Comparison of ENCODE assay signal across 12 cellular contexts in the genomic region with DNA sequence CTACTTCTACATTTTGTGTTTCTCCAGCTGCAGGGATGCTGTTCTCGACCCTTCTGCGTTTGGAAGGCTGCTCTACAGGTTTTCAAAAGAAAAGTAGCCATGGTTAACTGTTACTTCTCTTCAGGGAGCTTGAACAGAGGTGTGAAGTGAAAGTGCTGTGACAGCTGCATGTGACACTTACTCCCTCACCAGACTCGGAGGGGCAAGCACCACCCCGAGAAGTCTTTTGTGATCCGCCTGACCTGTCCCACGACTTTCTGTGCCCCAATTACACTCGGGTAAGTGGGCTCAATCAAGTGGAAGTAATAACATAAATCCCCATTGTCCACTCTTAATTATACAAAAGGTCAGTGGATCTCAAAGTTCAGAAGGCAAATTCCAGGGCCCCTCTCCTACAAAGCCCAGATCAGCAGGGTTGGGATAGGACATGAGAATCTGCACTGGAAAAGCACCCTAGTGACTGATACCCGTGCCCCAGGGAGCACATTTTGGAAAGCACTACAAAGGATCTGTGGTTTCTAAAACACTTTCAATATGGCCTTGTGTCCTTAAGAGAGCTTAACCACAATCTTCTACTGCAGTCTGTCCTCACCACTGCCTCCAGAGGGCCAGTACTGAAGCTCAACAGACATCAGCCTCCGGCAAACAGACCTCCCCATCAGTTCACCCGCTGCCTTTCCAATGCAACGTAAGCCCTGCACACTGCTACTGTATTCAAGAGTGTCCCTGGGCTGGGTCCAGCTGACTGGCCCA. TPM values are rescaled to one million over a fixed set of nuclear protein-coding genes. Genes with fewer than 3 reads are reported as not detected.
DNase-seq lines count a peak whose midpoint lies in the region; ATAC-seq, FAIRE-seq and TF ChIP-seq lines count a peak whose summit lies in the region.
"Had no signal": no experiment of that assay in that cellular context is flagged by ENCODE, and none has a peak within 500 bp of the region (broad histone marks: within the 10 kb centered on the region; RNA-seq: fewer than 3 reads in every experiment).

No MANE protein-coding gene starts in this region.

- BruUV-seq in K562 (replicated peaks; lab: Mats Ljungman, UMichigan), result no TSS peak

- H2BK120ac ChIP-seq in H9 (ENCODE audit: low read depth, low read length, poor library complexity, severe bottlenecking), result no peak overlapping the region

- H3K36me3 Mint-ChIP-seq in neural crest cell (ENCODE audit: low read depth) (peaks cover 52% of the 10 kb centered on the region), H9 (ENCODE audit: insufficient read depth in 1 of 3, low read depth in 3 of 3) (peaks cover 51 to 97% (median 94%) of the 10 kb centered on the region in 3 experiments)

- ATAC-seq in K562, result peak; percentile 25; the same call in 1 of the 3 replicates

- CTCF ChIA-PET in K562 (lab: Yijun Ruan, JAX; ENCODE audit: low intra/inter-chr PET ratio), result no interaction called here

- H3K4me3 ChIP-seq in KMS-11 (IDR thresholded peaks at IDR 0.05; ENCODE audit: insufficient read depth, low read depth, low read length) (no peak overlapping the region), K562 (no peak overlapping the region)
- H3K4me3 ChIP-seq: adrenal gland had no signal

- H3K4me1 Mint-ChIP-seq in neural crest cell, result peaks cover 12% of the 10 kb centered on the region
- no peaks in the 10 kb centered on the region for H3K4me1 Mint-ChIP-seq in H9

- H3K23me2 ChIP-seq in H9 (ENCODE audit: insufficient read length, low read depth, low read length, poor library complexity, severe bottlenecking), result no peaks in the 10 kb centered on the region

- H3K27me3 Mint-ChIP-seq in neural crest cell (ENCODE audit: low read depth), result peaks cover 24% of the 10 kb centered on the region
- no peaks in the 10 kb centered on the region for H3K27me3 Mint-ChIP-seq in H9 (ENCODE audit: low read depth)

- no peaks in the 10 kb centered on the region for H3K9me1 ChIP-seq in K562 (ENCODE audit: control insufficient read depth, insufficient read depth, low read length)

- H2AFZ ChIP-seq in KMS-11 (ENCODE audit: low read depth) (no peak overlapping the region), K562 (ENCODE audit: low read depth, low read length) (no peak overlapping the region), H9 (ENCODE audit: low read length) (no peak overlapping the region)

- WGBS in K562 (ENCODE audit: insufficient coverage, low coverage, missing lambda C conversion rate), result 92% methylated on average over 11 of the region's 11 CpGs
- no CpG with 5 or more reads among the region's 11 CpGs for WGBS in H9 (ENCODE audit: extremely low coverage, insufficient read length, low lambda C conversion rate)

- H4K5ac ChIP-seq in H9 (ENCODE audit: insufficient read length, low read depth, low read length), result no peak overlapping the region

- H3K4me3 Mint-ChIP-seq in neural crest cell (peak overlapping the region; percentile 51), H9 (no peak overlapping the region)
- H3K4me3 Mint-ChIP-seq: nephron had no signal

- H3T11ph ChIP-seq in H9 (ENCODE audit: low read length), result no peak overlapping the region

- H3K9me3 Mint-ChIP-seq in neural crest cell (no peaks in the 10 kb centered on the region), H9 (no peaks in the 10 kb centered on the region)
- H3K9me3 Mint-ChIP-seq: nephron had no signal

- TF ChIP-seq RAD21 in K562 (CRISPR knock-in tag; conservative IDR thresholded peaks at IDR 0.05 in 1 of 2, IDR thresholded peaks at IDR 0.05 in 1 of 2), result no peak

- TF ChIP-seq POLR2A in K562 (conservative IDR thresholded peaks at IDR 0.05), result no peak

- no peak overlapping the region for H2BK12ac ChIP-seq in H9 (ENCODE audit: insufficient read length, low read depth, low read length)

- in situ Hi-C loops in K562 (cut with MboI), result no loop called here

- H3K27ac Mint-ChIP-seq in neural crest cell (ENCODE audit: unreplicated experiment) (peak overlapping the region; percentile 23), H9 (peak overlapping the region in 1 of 3 experiments; percentile 76; a peak in 2 of 7 replicates)
- H3K27ac Mint-ChIP-seq: nephron had no signal

- no peak overlapping the region for H2AK5ac ChIP-seq in H9 (ENCODE audit: insufficient read length, low read length)

- H3K36me3 ChIP-seq in KMS-11 (ENCODE audit: insufficient read depth) (no peaks in the 10 kb centered on the region; the same call in 1 of the 2 replicates), K562 (ENCODE audit: control insufficient read depth, insufficient read depth, low read length) (peaks cover 99% of the 10 kb centered on the region)

- H2BK5ac ChIP-seq in H9 (ENCODE audit: insufficient read length, low read length), result no peak overlapping the region

- no peaks in the 10 kb centered on the region for H3K79me1 ChIP-seq in H9 (ENCODE audit: insufficient read depth, low read depth, low read length, poor library complexity, severe bottlenecking)

- DNase-seq in ELR (ENCODE audit: low read depth), result peak; percentile 54
- no peak for DNase-seq in K562 (ENCODE audit: extremely low read depth in 1 of 4, low spot score in 3 of 4)
- DNase-seq in neural crest cell (ENCODE audit: low read depth, low spot score), result no peak
- no peak for DNase-seq in NCI-H187 (lab: John Stamatoyannopoulos, UW)
- DNase-seq in H9, result no peak
- no peak for DNase-seq in GDM1 (lab: John Stamatoyannopoulos, UW)
- DNase-seq: activated CD4-positive, CD25-positive, alpha-beta regulatory T cell treated with anti-CD3 and anti-CD28 coated beads, Interleukin-2, amount 50 U/mL, for 72 hours; NCI-H2029 treated with DMSO at 0.1 percent for 48 hours had no signal

- H3K4me1 ChIP-seq in KMS-11 (ENCODE audit: low read depth, poor library complexity, severe bottlenecking), result peaks cover 32% of the 10 kb centered on the region
- no peaks in the 10 kb centered on the region for H3K4me1 ChIP-seq in K562 (replicated peaks in 1 of 2; ENCODE audit: control insufficient read depth in 2 of 2, insufficient read depth in 2 of 2, low read length in 2 of 2)
- H3K4me1 ChIP-seq in H9 (ENCODE audit: insufficient read depth, low read length), result no peaks in the 10 kb centered on the region
- H3K4me1 ChIP-seq: adrenal gland had no signal

- H3K9me3 ChIP-seq in K562 (replicated peaks; ENCODE audit: control insufficient read depth, insufficient read depth, low read depth, low read length) (no peaks in the 10 kb centered on the region), H9 (ENCODE audit: control insufficient read depth, low read depth, low read length) (no peaks in the 10 kb centered on the region)
- H3K9me3 ChIP-seq: adrenal gland had no signal

- TF ChIP-seq CTCF in KMS-11 (conservative IDR thresholded peaks at IDR 0.05; ENCODE audit: low read depth, low read length), result 0 out of 2 replicates have a peak, but pooled peaks have one; percentile 26
- TF ChIP-seq CTCF in K562 (IDR thresholded peaks at IDR 0.05 in 2 of 3, conservative IDR thresholded peaks at IDR 0.05 in 1 of 3; ENCODE audit: insufficient read depth in 2 of 3, low read depth in 1 of 3, low read length in 3 of 3), result no peak
- no peak for TF ChIP-seq CTCF in neural crest cell (conservative IDR thresholded peaks at IDR 0.05)
- no peak for TF ChIP-seq CTCF in H9 (conservative IDR thresholded peaks at IDR 0.05)

- no peak overlapping the region for H3K9ac ChIP-seq in KMS-11
- 0 out of 4 replicates have a peak overlapping the region, but pooled peaks of 1 of the 2 experiments have one; percentile 6 for H3K9ac ChIP-seq in K562 (ENCODE audit: insufficient read depth in 1 of 2, low read depth in 2 of 2, low read length in 2 of 2)
- H3K9ac ChIP-seq in H9 (ENCODE audit: extremely low read depth, insufficient read length, low read length), result no peak overlapping the region

- no peak overlapping the region for H3K4ac ChIP-seq in H9 (ENCODE audit: low read depth, low read length)

- no peak overlapping the region for H3K18ac ChIP-seq in H9 (ENCODE audit: insufficient read length, low read depth, low read length)

- FAIRE-seq in K562 (lab: Jason Lieb, UNC), result no peak
- FAIRE-seq: islet of Langerhans had no signal

- peak overlapping the region; percentile 36; the same call in 1 of the 2 replicates for H3K4me2 ChIP-seq in KMS-11
- H3K4me2 ChIP-seq in K562 (ENCODE audit: insufficient read depth, low read length), result no peak overlapping the region
- H3K4me2 ChIP-seq in H9 (ENCODE audit: insufficient read depth, insufficient read length, low read length), result no peak overlapping the region

- H4K91ac ChIP-seq in H9 (ENCODE audit: insufficient read length, low read depth, low read length), result no peak overlapping the region

- POLR2A ChIA-PET in K562 (lab: Yijun Ruan, JAX), result interaction anchor here (0.9 to 2.9 kb wide), 2 partner anchors 9 to 101 kb away, joined by 3 to 9 read pairs; no protein-coding TSS in a partner anchor

- no peak overlapping the region for H3K23ac ChIP-seq in H9 (ENCODE audit: insufficient read length, low read depth, low read length)

- H3K27ac ChIP-seq in KMS-11 (no peak overlapping the region; the same call in 1 of the 2 replicates), K562 (ENCODE audit: extremely low read depth, low read depth, low read length) (no peak overlapping the region; the same call in 2 of the 3 replicates), H9 (ENCODE audit: insufficient read length, low read depth, low read length) (no peak overlapping the region)

- H4K20me1 ChIP-seq in KMS-11 (ENCODE audit: insufficient read depth), result no peaks in the 10 kb centered on the region
- peaks cover 7% of the 10 kb centered on the region; the same call in 1 of the 2 replicates for H4K20me1 ChIP-seq in K562 (replicated peaks; ENCODE audit: control insufficient read depth, insufficient read depth, low read length)
- H4K20me1 ChIP-seq in H9 (ENCODE audit: control insufficient read depth, insufficient read depth, insufficient read length), result no peaks in the 10 kb centered on the region

- intact Hi-C loops in K562 (cut with micrococcal nuclease), result no loop called here

- no peaks in the 10 kb centered on the region for H3K27me3 ChIP-seq in KMS-11 (ENCODE audit: insufficient read depth, low read depth)
- H3K27me3 ChIP-seq in K562 (ENCODE audit: control insufficient read depth in 2 of 2, insufficient read depth in 2 of 2, low read length in 2 of 2), result no peaks in the 10 kb centered on the region
- no peaks in the 10 kb centered on the region for H3K27me3 ChIP-seq in H9 (ENCODE audit: insufficient read depth, low read length)
- H3K27me3 ChIP-seq: adrenal gland had no signal

- no peak overlapping the region for H2BK15ac ChIP-seq in H9 (ENCODE audit: low read depth, low read length)

- H4K8ac ChIP-seq in H9 (replicated peaks; ENCODE audit: insufficient read length, low read depth, low read length), result no peak overlapping the region

- TF ChIP-seq EP300 in K562 (IDR thresholded peaks at IDR 0.05; ENCODE audit: low read length), result no peak

- H3K79me2 ChIP-seq in KMS-11 (ENCODE audit: insufficient read depth, low read depth) (no peaks in the 10 kb centered on the region), K562 (ENCODE audit: control insufficient read depth, insufficient read depth, low read length) (peaks cover 9% of the 10 kb centered on the region), H9 (ENCODE audit: insufficient read depth, low read length) (no peaks in the 10 kb centered on the region)

- H2BK20ac ChIP-seq in H9 (ENCODE audit: low read depth, low read length, poor library complexity, severe bottlenecking), result no peak overlapping the region

- H3K14ac ChIP-seq in H9 (ENCODE audit: insufficient read depth, low read length), result no peak overlapping the region

- no peak overlapping the region for H3K56ac ChIP-seq in H9 (ENCODE audit: insufficient read length, low read depth, low read length)

RNA-seq across cellular contexts. Expression of a gene that starts 11.6 kb away (rescaled TPM):
- total RNA-seq in K562 (2011; cell fraction: chromatin; rRNA removed; ENCODE audit: low replicate concordance), result 9.7 and 12.2 TPM in 2 replicates
- total RNA-seq in K562 (2011; cell fraction: nucleolus; rRNA removed), result 11.8 and 12.1 TPM in 2 replicates
- total RNA-seq in K562 (2011; cell fraction: nucleoplasm; rRNA removed), result 5.6 and 7.8 TPM in 2 replicates
- 3.1 and 4.5 TPM in 2 replicates for total RNA-seq in K562 (2014; rRNA removed)
- total RNA-seq in K562 (2014; rRNA removed; fragmentation: Illumina TruSeq; extraction: Trizol), result 1.9 TPM in 2 replicates
- total RNA-seq in K562 (2015; rRNA removed; fragmentation: Illumina TruSeq; extraction: Trizol), result 2.8 and 3.1 TPM in 2 replicates
- 3.0 and 3.4 TPM in 2 replicates for total RNA-seq in K562 (2021)
- polyA plus RNA-seq in K562 (2011; rRNA removed), result 0.80 and 0.88 TPM in 2 replicates
- 1.1 and 1.2 TPM in 2 replicates for polyA plus RNA-seq in K562 (2011; cell fraction: cytosol; rRNA removed)
- 4.7 and 6.8 TPM in 2 replicates for polyA plus RNA-seq in K562 (2011; cell fraction: nucleus; rRNA removed)
- polyA plus RNA-seq in K562 (2012), result 2.4 and 5.0 TPM in 2 replicates
- 1.6 and 2.0 TPM in 2 replicates for polyA plus RNA-seq in K562 (2014; fragmentation: Illumina TruSeq; extraction: Trizol)
- polyA plus RNA-seq in K562 (2014; fragmentation: Nextera tagmentation; extraction: Ambion mirVana), result 1 to 10 TPM; 1.1 to 1.2 TPM
- polyA plus RNA-seq in K562 (2014; rRNA removed), result 2.1 and 2.7 TPM in 2 replicates
- 2.9 and 3.9 TPM in 2 replicates for polyA minus RNA-seq in K562 (2011; rRNA and poly(A)+ RNA removed)
- 2.1 and 3.6 TPM in 2 replicates for polyA minus RNA-seq in K562 (2011; cell fraction: cytosol; rRNA and poly(A)+ RNA removed)
- 8.3 and 11.3 TPM in 2 replicates for polyA minus RNA-seq in K562 (2011; cell fraction: nucleus; rRNA and poly(A)+ RNA removed)
- total RNA-seq in neural crest cell, result 2.9 and 3.4 TPM in 2 replicates
- 4.6 and 5.1 TPM in 2 replicates for total RNA-seq in H9 (2021)

RNA-seq across cellular contexts. Expression of a gene that starts 34.3 kb away (rescaled TPM):
- 295 and 336 TPM in 2 replicates for total RNA-seq in K562 (2011; cell fraction: chromatin; rRNA removed; ENCODE audit: low replicate concordance)
- 193 and 203 TPM in 2 replicates for total RNA-seq in K562 (2011; cell fraction: nucleolus; rRNA removed)
- 258 and 314 TPM in 2 replicates for total RNA-seq in K562 (2011; cell fraction: nucleoplasm; rRNA removed)
- 167 and 396 TPM in 2 replicates for total RNA-seq in K562 (2014; rRNA removed)
- 64.7 and 66.7 TPM in 2 replicates for total RNA-seq in K562 (2014; rRNA removed; fragmentation: Illumina TruSeq; extraction: Trizol)
- 103 and 104 TPM in 2 replicates for total RNA-seq in K562 (2015; rRNA removed; fragmentation: Illumina TruSeq; extraction: Trizol)
- 63.2 and 72.6 TPM in 2 replicates for total RNA-seq in K562 (2021)
- 32.1 and 33.7 TPM in 2 replicates for polyA plus RNA-seq in K562 (2011; rRNA removed)
- 11.9 and 18.3 TPM in 2 replicates for polyA plus RNA-seq in K562 (2011; cell fraction: cytosol; rRNA removed)
- polyA plus RNA-seq in K562 (2011; cell fraction: nucleus; rRNA removed), result 128 and 132 TPM in 2 replicates
- polyA plus RNA-seq in K562 (2012), result 43.0 and 62.6 TPM in 2 replicates
- 54.4 and 56.7 TPM in 2 replicates for polyA plus RNA-seq in K562 (2014; fragmentation: Illumina TruSeq; extraction: Trizol)
- polyA plus RNA-seq in K562 (2014; fragmentation: Nextera tagmentation; extraction: Ambion mirVana), result 1 to 10 TPM; 8.9 to 9.9 TPM
- 52.6 and 58.4 TPM in 2 replicates for polyA plus RNA-seq in K562 (2014; rRNA removed)
- polyA minus RNA-seq in K562 (2011; rRNA and poly(A)+ RNA removed), result 73.9 and 94.6 TPM in 2 replicates
- polyA minus RNA-seq in K562 (2011; cell fraction: cytosol; rRNA and poly(A)+ RNA removed), result 27.6 and 31.6 TPM in 2 replicates
- 152 and 195 TPM in 2 replicates for polyA minus RNA-seq in K562 (2011; cell fraction: nucleus; rRNA and poly(A)+ RNA removed)
- 87.5 and 89.5 TPM in 2 replicates for total RNA-seq in neural crest cell
- 80.7 and 89.4 TPM in 2 replicates for total RNA-seq in H9 (2021)

RNA-seq across cellular contexts. Expression of a gene that starts 35.7 kb away (rescaled TPM):
- total RNA-seq in K562 (2011; cell fraction: chromatin; rRNA removed; ENCODE audit: low replicate concordance), result 50.8 and 64.7 TPM in 2 replicates
- total RNA-seq in K562 (2011; cell fraction: nucleolus; rRNA removed), result 37.6 and 42.7 TPM in 2 replicates
- 58.2 and 69.2 TPM in 2 replicates for total RNA-seq in K562 (2011; cell fraction: nucleoplasm; rRNA removed)
- total RNA-seq in K562 (2014; rRNA removed) (92.5 and 136 TPM in 2 replicates), K562 (2014; rRNA removed; fragmentation: Illumina TruSeq; extraction: Trizol) (74.2 and 77.5 TPM in 2 replicates), K562 (2015; rRNA removed; fragmentation: Illumina TruSeq; extraction: Trizol) (75.6 and 77.3 TPM in 2 replicates), K562 (2021) (67.8 and 68.7 TPM in 2 replicates), neural crest cell (54.4 and 55.5 TPM in 2 replicates), H9 (2021) (63.9 and 64.9 TPM in 2 replicates)
- polyA plus RNA-seq in K562 (2011; rRNA removed) (80.9 and 89.6 TPM in 2 replicates), K562 (2014; fragmentation: Illumina TruSeq; extraction: Trizol) (69.4 and 77.7 TPM in 2 replicates), K562 (2014; fragmentation: Nextera tagmentation; extraction: Ambion mirVana) (10 to 100 TPM; 15.9 to 19.8 TPM), K562 (2014; rRNA removed) (84.7 and 86.8 TPM in 2 replicates)
- polyA plus RNA-seq in K562 (2011; cell fraction: cytosol; rRNA removed), result 36.5 and 59.5 TPM in 2 replicates
- 120 and 177 TPM in 2 replicates for polyA plus RNA-seq in K562 (2011; cell fraction: nucleus; rRNA removed)
- polyA plus RNA-seq in K562 (2012), result 76.7 and 87.8 TPM in 2 replicates
- 65.3 and 73.2 TPM in 2 replicates for polyA minus RNA-seq in K562 (2011; rRNA and poly(A)+ RNA removed)
- polyA minus RNA-seq in K562 (2011; cell fraction: cytosol; rRNA and poly(A)+ RNA removed), result 16.6 and 26.3 TPM in 2 replicates
- polyA minus RNA-seq in K562 (2011; cell fraction: nucleus; rRNA and poly(A)+ RNA removed), result 25.0 and 57.6 TPM in 2 replicates
